ENCODE assay signal across 18 cellular contexts in the genomic region with DNA sequence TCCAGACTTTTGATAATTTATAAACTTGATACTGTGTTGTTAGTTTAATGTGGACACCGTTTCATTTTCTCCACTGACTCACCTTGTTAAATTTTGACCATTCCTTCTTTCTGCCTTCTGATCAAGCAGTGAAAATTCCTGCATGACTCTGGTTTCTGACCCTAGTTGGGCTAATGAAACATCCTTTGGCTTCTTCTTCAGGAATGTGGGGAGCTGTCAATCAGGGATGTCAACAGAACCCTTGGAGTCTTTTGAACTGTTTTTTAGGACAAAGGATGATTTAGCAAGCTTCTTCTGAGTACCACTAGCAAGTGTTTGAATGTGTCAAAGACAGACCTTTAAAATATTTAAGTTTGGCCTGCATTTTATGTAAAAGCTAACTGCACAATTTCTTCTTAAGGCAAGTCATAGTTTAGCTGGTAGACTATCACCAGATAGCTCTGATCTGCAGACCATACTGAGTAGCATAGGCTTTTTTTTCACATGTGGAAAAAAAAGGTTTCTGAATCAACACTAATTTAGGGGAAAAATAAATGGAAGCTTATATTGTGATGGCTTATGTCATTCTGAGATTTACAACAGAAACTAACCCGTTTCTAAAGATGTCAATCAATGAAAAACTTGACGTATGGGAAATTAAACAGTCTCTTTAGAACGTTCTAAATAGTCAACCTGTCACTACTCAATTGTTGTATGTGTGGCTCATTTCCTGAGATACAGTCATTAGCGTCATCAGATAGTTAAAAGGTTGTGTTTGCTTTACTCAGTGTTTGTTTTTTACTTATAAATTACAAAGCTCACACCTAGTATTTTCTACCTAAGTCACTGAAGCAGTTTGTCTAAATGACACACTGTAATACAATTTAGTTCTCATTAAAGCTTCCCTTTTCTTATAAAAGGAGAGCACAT.
A peak's percentile ranks its signal among the peaks of the same experiment; 100 is the strongest.
DNase-seq lines count a peak whose midpoint lies in the region; TF ChIP-seq lines count a peak whose summit lies in the region.
"Had no signal": no experiment of that assay in that cellular context is flagged by ENCODE, and none has a peak within 500 bp of the region (broad histone marks: within the 10 kb centered on the region; RNA-seq: fewer than 3 reads in every experiment).

No MANE protein-coding gene starts in this region.

- no peak overlapping the region for H3K4me3 ChIP-seq in neural cell (ENCODE audit: low read length)
- H3K4me3 ChIP-seq: body of pancreas had no signal

- H3K27me3 Mint-ChIP-seq in activated naive CD8-positive, alpha-beta T cell treated with anti-CD3 and anti-CD28 coated beads for 36 hours: no peaks in the 10 kb centered on the region
- H3K27me3 Mint-ChIP-seq: stimulated activated naive B cell treated with anti-CD40 and anti-IgM and Interleukin-4, amounts not matched to agents 10 μg/mL and 1 μg/mL and 100 μg/mL, for 72 hours had no signal

- H3K36me3 ChIP-seq in neural cell (ENCODE audit: insufficient read depth, low read length): no peaks in the 10 kb centered on the region
- H3K36me3 ChIP-seq: BE2C had no signal

- H3K9me3 ChIP-seq in neural cell (ENCODE audit: low read length): no peaks in the 10 kb centered on the region
- H3K9me3 ChIP-seq: BE2C, body of pancreas had no signal

- no peak for TF ChIP-seq RAD21 in neural cell (conservative IDR thresholded peaks at IDR 0.05)

- H3K27ac Mint-ChIP-seq in activated naive CD8-positive, alpha-beta T cell treated with anti-CD3 and anti-CD28 coated beads for 36 hours: no peak overlapping the region
- H3K27ac Mint-ChIP-seq: natural killer cell; stimulated activated naive B cell treated with anti-CD40 and anti-IgM and Interleukin-4, amounts not matched to agents 10 μg/mL and 1 μg/mL and 100 μg/mL, for 72 hours had no signal

- no peak overlapping the region for H3K27ac ChIP-seq in neural cell (ENCODE audit: low read length)
- H3K27ac ChIP-seq: RWPE1 had no signal

- TF ChIP-seq EP300 in neural cell (conservative IDR thresholded peaks at IDR 0.05; ENCODE audit: poor library complexity, severe bottlenecking): peak; percentile 70

- H3F3A ChIP-seq in neural cell (ENCODE audit: insufficient read depth, low read length, poor library complexity, severe bottlenecking): peaks cover 3% of the 10 kb centered on the region

- H3K4me1 Mint-ChIP-seq in activated naive CD8-positive, alpha-beta T cell treated with anti-CD3 and anti-CD28 coated beads for 36 hours: no peaks in the 10 kb centered on the region
- H3K4me1 Mint-ChIP-seq: natural killer cell; stimulated activated naive B cell treated with anti-CD40 and anti-IgM and Interleukin-4, amounts not matched to agents 10 μg/mL and 1 μg/mL and 100 μg/mL, for 72 hours had no signal

- no peak for TF ChIP-seq CTCF in neural cell (IDR thresholded peaks at IDR 0.05; ENCODE audit: poor library complexity, severe bottlenecking)

- no peak overlapping the region for H3K4me2 ChIP-seq in neural cell (ENCODE audit: low read length)

- H2AFZ ChIP-seq in neural cell (ENCODE audit: low read depth, low read length): no peak overlapping the region

- H3K36me3 Mint-ChIP-seq in activated naive CD8-positive, alpha-beta T cell treated with anti-CD3 and anti-CD28 coated beads for 36 hours: no peaks in the 10 kb centered on the region
- H3K36me3 Mint-ChIP-seq: natural killer cell; stimulated activated naive B cell treated with anti-CD40 and anti-IgM and Interleukin-4, amounts not matched to agents 10 μg/mL and 1 μg/mL and 100 μg/mL, for 72 hours had no signal

- no peaks in the 10 kb centered on the region for H3K9me2 ChIP-seq in neural cell (ENCODE audit: insufficient read depth, low read length)

- no peak overlapping the region for H3K4me3 Mint-ChIP-seq in activated naive CD8-positive, alpha-beta T cell treated with anti-CD3 and anti-CD28 coated beads for 36 hours
- H3K4me3 Mint-ChIP-seq: natural killer cell; stimulated activated naive B cell treated with anti-CD40 and anti-IgM and Interleukin-4, amounts not matched to agents 10 μg/mL and 1 μg/mL and 100 μg/mL, for 72 hours had no signal

- H3K79me2 ChIP-seq in neural cell (replicated peaks; ENCODE audit: insufficient read depth, low read length): no peaks in the 10 kb centered on the region

- H4K20me1 ChIP-seq in neural cell (ENCODE audit: insufficient read depth): no peaks in the 10 kb centered on the region

- H3K9ac ChIP-seq in neural cell (ENCODE audit: low read length): no peak overlapping the region

- H3K9me3 Mint-ChIP-seq in activated naive CD8-positive, alpha-beta T cell treated with anti-CD3 and anti-CD28 coated beads for 36 hours: peaks cover 2% of the 10 kb centered on the region

- peak; percentile 50 for DNase-seq in EH (ENCODE audit: low read depth)
- DNase-seq in NCI-H2081 treated with DMSO at 0.1 percent for 48 hours (lab: John Stamatoyannopoulos, UW): peak; percentile 75
- DNase-seq in dermis blood vessel endothelial cell: peak; percentile 80
- DNase-seq in NOMO-1 treated with DMSO at 0.1 percent for 48 hours (lab: John Stamatoyannopoulos, UW; ENCODE audit: unreplicated experiment): no peak
- DNase-seq in activated CD4-positive, CD25-positive, alpha-beta regulatory T cell (lab: John Stamatoyannopoulos, UW): no peak
- no peak for DNase-seq in activated naive CD8-positive, alpha-beta T cell treated with anti-CD3 and anti-CD28 coated beads for 36 hours
- DNase-seq in medulla oblongata (ENCODE audit: extremely low spot score): no peak
- DNase-seq: activated CD4-positive, alpha-beta T cell treated with anti-CD3 and anti-CD28 coated beads, Interleukin-2, amount 50 U/mL, for 48 hours; BE2C; body of pancreas; left colon; MM.1S; natural killer cell; NCI-H345; stimulated activated CD4-positive, alpha-beta T cell treated with anti-CD3 and anti-CD28 coated beads, Interleukin-4, amount 100 ng/mL, for 4 hours; stimulated activated naive B cell treated with anti-CD40 and anti-IgM and Interleukin-4, amounts not matched to agents 10 μg/mL and 1 μg/mL and 100 μg/mL, for 72 hours had no signal

- H3K27me3 ChIP-seq in neural cell (ENCODE audit: insufficient read depth, low read depth, low read length): peaks cover 7% of the 10 kb centered on the region
- H3K27me3 ChIP-seq: BE2C, body of pancreas had no signal

TF ChIP-seq in neural cell, 6 proteins besides CTCF, POLR2A, EP300 and RAD21:
- peak; percentile 44 for TF ChIP-seq POLR2AphosphoS5 (IDR thresholded peaks at IDR 0.05)
- no peak for TF ChIP-seq SMC3 (conservative IDR thresholded peaks at IDR 0.05; ENCODE audit: poor library complexity)
- TF ChIP-seq TAF1 (IDR thresholded peaks at IDR 0.05; ENCODE audit: low read depth): no peak
- TF ChIP-seq, protein P1, sequence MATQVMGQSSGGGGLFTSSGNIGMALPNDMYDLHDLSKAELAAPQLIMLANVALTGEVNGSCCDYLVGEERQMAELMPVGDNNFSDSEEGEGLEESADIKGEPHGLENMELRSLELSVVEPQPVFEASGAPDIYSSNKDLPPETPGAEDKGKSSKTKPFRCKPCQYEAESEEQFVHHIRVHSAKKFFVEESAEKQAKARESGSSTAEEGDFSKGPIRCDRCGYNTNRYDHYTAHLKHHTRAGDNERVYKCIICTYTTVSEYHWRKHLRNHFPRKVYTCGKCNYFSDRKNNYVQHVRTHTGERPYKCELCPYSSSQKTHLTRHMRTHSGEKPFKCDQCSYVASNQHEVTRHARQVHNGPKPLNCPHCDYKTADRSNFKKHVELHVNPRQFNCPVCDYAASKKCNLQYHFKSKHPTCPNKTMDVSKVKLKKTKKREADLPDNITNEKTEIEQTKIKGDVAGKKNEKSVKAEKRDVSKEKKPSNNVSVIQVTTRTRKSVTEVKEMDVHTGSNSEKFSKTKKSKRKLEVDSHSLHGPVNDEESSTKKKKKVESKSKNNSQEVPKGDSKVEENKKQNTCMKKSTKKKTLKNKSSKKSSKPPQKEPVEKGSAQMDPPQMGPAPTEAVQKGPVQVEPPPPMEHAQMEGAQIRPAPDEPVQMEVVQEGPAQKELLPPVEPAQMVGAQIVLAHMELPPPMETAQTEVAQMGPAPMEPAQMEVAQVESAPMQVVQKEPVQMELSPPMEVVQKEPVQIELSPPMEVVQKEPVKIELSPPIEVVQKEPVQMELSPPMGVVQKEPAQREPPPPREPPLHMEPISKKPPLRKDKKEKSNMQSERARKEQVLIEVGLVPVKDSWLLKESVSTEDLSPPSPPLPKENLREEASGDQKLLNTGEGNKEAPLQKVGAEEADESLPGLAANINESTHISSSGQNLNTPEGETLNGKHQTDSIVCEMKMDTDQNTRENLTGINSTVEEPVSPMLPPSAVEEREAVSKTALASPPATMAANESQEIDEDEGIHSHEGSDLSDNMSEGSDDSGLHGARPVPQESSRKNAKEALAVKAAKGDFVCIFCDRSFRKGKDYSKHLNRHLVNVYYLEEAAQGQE (IDR thresholded peaks at IDR 0.05; ENCODE audit: borderline replicate concordance): no peak
- no peak for TF ChIP-seq MXI1 (conservative IDR thresholded peaks at IDR 0.05; ENCODE audit: poor library complexity, severe bottlenecking)
- no peak for TF ChIP-seq EZH2 (IDR thresholded peaks at IDR 0.05; ENCODE audit: borderline replicate concordance, insufficient read depth, low read length, poor library complexity, severe bottlenecking)

Comparison
In these comparisons a context has a peak if more than half of its experiments do, and no peak if none do; other contexts are left out.
1. DNase-seq: peak in EH (single experiment), NCI-H2081 treated with DMSO at 0.1 percent for 48 hours (single experiment) and dermis blood vessel endothelial cell (single experiment); none in NOMO-1 treated with DMSO at 0.1 percent for 48 hours (single experiment), activated CD4-positive, CD25-positive, alpha-beta regulatory T cell (0 of 4), activated naive CD8-positive, alpha-beta T cell treated with anti-CD3 and anti-CD28 coated beads for 36 hours (single experiment) and medulla oblongata (single experiment).